Comparison of ENCODE assay signal across 14 cellular contexts in genomic region chr5:93995126-93995621, GRCh38.
DNase-seq lines count a peak whose midpoint lies in the region; ATAC-seq, FAIRE-seq and TF ChIP-seq lines count a peak whose summit lies in the region.
"Had no signal": no experiment of that assay in that cellular context is flagged by ENCODE, and none has a peak within 500 bp of the region (broad histone marks: within the 10 kb centered on the region; RNA-seq: fewer than 3 reads in every experiment).

No MANE protein-coding gene starts in this region.

- no peak for TF ChIP-seq CTCF in AG09309 (IDR thresholded peaks at IDR 0.05; ENCODE audit: control insufficient read depth, insufficient read depth, low read depth, low read length, missing control alignments)
- no peak for TF ChIP-seq CTCF in GM12878 (IDR thresholded peaks at IDR 0.05 in 2 of 3, conservative IDR thresholded peaks at IDR 0.05 in 1 of 3; ENCODE audit: control insufficient read depth in 2 of 3, extremely low read depth in 1 of 3, insufficient read depth in 1 of 3, low read depth in 3 of 3, low read length in 3 of 3)
- TF ChIP-seq CTCF in CD4-positive, alpha-beta T cell (IDR thresholded peaks at IDR 0.05) = no peak

- peaks cover 25% of the 10 kb centered on the region for H3K36me3 Mint-ChIP-seq in CD4-positive, alpha-beta T cell (ENCODE audit: low read depth)

- TF ChIP-seq POLR2A in GM12878 (IDR thresholded peaks at IDR 0.05; ENCODE audit: low read depth, low read length) = no peak

- no peak overlapping the region for H3K27ac ChIP-seq in GM12878 (ENCODE audit: control insufficient read depth, insufficient read depth)
- H3K27ac ChIP-seq in CD4-positive, alpha-beta T cell (ENCODE audit: low read depth, low read length) = no peak overlapping the region
- H3K27ac ChIP-seq: KMS-11, neutrophil, Peyer's patch had no signal

- no TSS peak for BruUV-seq in GM12878 (replicated peaks; lab: Mats Ljungman, UMichigan)

- CTCF ChIA-PET in GM12878 (lab: Yijun Ruan, JAX) = no interaction called here
- CTCF ChIA-PET in CD4-positive, alpha-beta T cell (lab: Charles Lee) = interaction anchor here (0.9 kb wide), 1 partner anchor 15 kb away, joined by 3 read pairs; no protein-coding TSS in a partner anchor

- no peaks in the 10 kb centered on the region for H3K9me3 ChIP-seq in GM12878 (replicated peaks; ENCODE audit: control insufficient read depth, insufficient read depth, low read length)
- no peaks in the 10 kb centered on the region for H3K9me3 ChIP-seq in CD4-positive, alpha-beta T cell (ENCODE audit: control insufficient read depth, low read length)
- H3K9me3 ChIP-seq: neutrophil, Peyer's patch had no signal

- DNase-seq in AG09309 (ENCODE audit: low read depth) = peak; percentile 49
- DNase-seq in GM12878 (ENCODE audit: low read depth, low spot score) = peak; percentile 11
- DNase-seq in activated naive CD4-positive, alpha-beta T cell treated with Interleukin-2 at 50 U/mL for 16 hours = no peak
- DNase-seq in CD4-positive, alpha-beta T cell = no peak
- DNase-seq: activated CD4-positive, alpha-beta memory T cell treated with anti-CD3 and anti-CD28 coated beads for 36 hours; CD8-positive, alpha-beta memory T cell; hippocampal formation; Peyer's patch had no signal

- H2AFZ ChIP-seq in GM12878 (ENCODE audit: control insufficient read depth, low read depth, low read length) = no peak overlapping the region

- no peak overlapping the region for H3K4me3 ChIP-seq in AG09309 (ENCODE audit: control insufficient read depth, low read depth, low read length)
- H3K4me3 ChIP-seq in GM12878 = no peak overlapping the region
- H3K4me3 ChIP-seq: Peyer's patch had no signal

- in situ Hi-C loops in GM12878 (cut with MboI) = no loop called here

- ATAC-seq in GM18519 (IDR thresholded peaks at IDR 0.05; ENCODE audit: low FRiP score, unreplicated experiment) (peak; percentile 73), HG02938 (IDR thresholded peaks at IDR 0.05; ENCODE audit: unreplicated experiment) (peak; percentile 75), GM12878 (peak; percentile 88), HG02623 (IDR thresholded peaks at IDR 0.05; ENCODE audit: unreplicated experiment) (no peak), GM21447 (IDR thresholded peaks at IDR 0.05; ENCODE audit: unreplicated experiment) (no peak)
- ATAC-seq in CD4-positive, alpha-beta T cell (ENCODE audit: poor library complexity) = no peak

- no peaks in the 10 kb centered on the region for H3K79me2 ChIP-seq in GM12878 (ENCODE audit: control insufficient read depth, insufficient read depth, low read length)

- H3K9ac ChIP-seq in GM12878 (ENCODE audit: control insufficient read depth, insufficient read depth, low read length) = no peak overlapping the region
- H3K9ac ChIP-seq: KMS-11 had no signal

- intact Hi-C loops in GM12878 (cut with micrococcal nuclease; ENCODE audit: unreplicated experiment) = no loop called here
- intact Hi-C loops in CD4-positive, alpha-beta T cell (cut with DNase I, micrococcal nuclease) = no loop called here

- H3K27ac Mint-ChIP-seq in CD4-positive, alpha-beta T cell = no peak overlapping the region
- H3K27ac Mint-ChIP-seq: activated CD4-positive, alpha-beta memory T cell treated with anti-CD3 and anti-CD28 coated beads for 36 hours had no signal

- H3K27me3 Mint-ChIP-seq in CD4-positive, alpha-beta T cell = no peaks in the 10 kb centered on the region
- H3K27me3 Mint-ChIP-seq: activated CD4-positive, alpha-beta memory T cell treated with anti-CD3 and anti-CD28 coated beads for 36 hours; CD8-positive, alpha-beta memory T cell had no signal

- H3K36me3 ChIP-seq in GM12878 (ENCODE audit: control insufficient read depth in 2 of 2, insufficient read depth in 2 of 2, low read length in 1 of 2) = no peaks in the 10 kb centered on the region; a peak in 1 of 4 replicates
- H3K36me3 ChIP-seq: neutrophil, Peyer's patch had no signal

- H3K27me3 ChIP-seq in GM12878 (replicated peaks in 1 of 2; ENCODE audit: control insufficient read depth in 2 of 2, insufficient read depth in 2 of 2, low read length in 1 of 2) = no peaks in the 10 kb centered on the region
- H3K27me3 ChIP-seq in CD4-positive, alpha-beta T cell (ENCODE audit: control insufficient read depth, insufficient read depth, low read length) = no peaks in the 10 kb centered on the region
- H3K27me3 ChIP-seq: neutrophil, Peyer's patch had no signal

- no peaks in the 10 kb centered on the region for H3K9me3 Mint-ChIP-seq in CD4-positive, alpha-beta T cell
- H3K9me3 Mint-ChIP-seq: activated CD4-positive, alpha-beta memory T cell treated with anti-CD3 and anti-CD28 coated beads for 36 hours; CD8-positive, alpha-beta memory T cell had no signal

- SMC1A ChIA-PET in GM12878 (lab: Charles Lee; ENCODE audit: uncharacterized antibody, unreplicated experiment) = no interaction called here

- TF ChIP-seq RAD21 in GM12878 (IDR thresholded peaks at IDR 0.05; ENCODE audit: insufficient read depth, low read depth, low read length) = no peak

- H3K4me2 ChIP-seq in GM12878 (ENCODE audit: control insufficient read depth, insufficient read depth) = no peak overlapping the region
- H3K4me2 ChIP-seq: KMS-11 had no signal

- no peaks in the 10 kb centered on the region for H4K20me1 ChIP-seq in GM12878 (ENCODE audit: control insufficient read depth, insufficient read depth)

- H3K4me1 ChIP-seq in GM12878 (ENCODE audit: control insufficient read depth, insufficient read depth, low read length) = 0 out of 2 replicates have a peak, but pooled peaks cover 3% of the 10 kb centered on the region

- peaks cover 19% of the 10 kb centered on the region for H3K4me1 Mint-ChIP-seq in CD4-positive, alpha-beta T cell (ENCODE audit: low read depth)

- no peak overlapping the region for H3K4me3 Mint-ChIP-seq in CD4-positive, alpha-beta T cell
- H3K4me3 Mint-ChIP-seq: activated CD4-positive, alpha-beta memory T cell treated with anti-CD3 and anti-CD28 coated beads for 36 hours; CD8-positive, alpha-beta memory T cell had no signal

- TF ChIP-seq EP300 in GM12878 (IDR thresholded peaks at IDR 0.05; ENCODE audit: borderline replicate concordance in 1 of 2, control insufficient read depth in 1 of 2, low read depth in 2 of 2, low read length in 2 of 2) = no peak

- 4% methylated on average over 3 of the region's 3 CpGs for WGBS in GM12878 (ENCODE audit: insufficient coverage, insufficient replicate concordance, low lambda C conversion rate, missing lambda C conversion rate)

- FAIRE-seq in GM12878 (lab: Jason Lieb, UNC) = no peak

- POLR2A ChIA-PET in GM12878 (lab: Charles Lee) = no interaction called here
- POLR2A ChIA-PET in CD4-positive, alpha-beta T cell (lab: Charles Lee) = no interaction called here

- RAD21 ChIA-PET in GM12878 (lab: Charles Lee; ENCODE audit: unreplicated experiment) = no interaction called here

TF ChIP-seq in GM12878, 131 proteins besides CTCF, POLR2A, EP300 and RAD21 (continues in another document):
- TF ChIP-seq SIX5 (IDR thresholded peaks at IDR 0.05; ENCODE audit: low read depth, low read length, severe bottlenecking) (no peak), NRF1 (conservative IDR thresholded peaks at IDR 0.05; ENCODE audit: low read depth, low read length) (no peak), JUND (IDR thresholded peaks at IDR 0.05; ENCODE audit: low read depth, low read length) (no peak), NR2C1 (IDR thresholded peaks at IDR 0.05) (no peak), MEF2B (IDR thresholded peaks at IDR 0.05; ENCODE audit: partially characterized antibody, poor library complexity, severe bottlenecking) (peak; percentile 38), CHD1 (IDR thresholded peaks at IDR 0.05; ENCODE audit: low read depth, low read length) (no peak), ZBTB40 (IDR thresholded peaks at IDR 0.05; ENCODE audit: borderline replicate concordance) (no peak), CBFB (IDR thresholded peaks at IDR 0.05; ENCODE audit: low read depth) (no peak), TCF3 (IDR thresholded peaks at IDR 0.05; ENCODE audit: borderline replicate concordance, insufficient read depth, low read depth, low read length) (no peak), LARP7 (IDR thresholded peaks at IDR 0.05) (no peak), ZNF217 (IDR thresholded peaks at IDR 0.05) (0 out of 2 replicates have a peak, but pooled peaks have one; percentile 29), JUNB (IDR thresholded peaks at IDR 0.05) (peak; percentile 73), GABPA (IDR thresholded peaks at IDR 0.05; ENCODE audit: low read depth) (no peak), RAD51 (IDR thresholded peaks at IDR 0.05) (0 out of 2 replicates have a peak, but pooled peaks have one; percentile 39), BHLHE40 (IDR thresholded peaks at IDR 0.05; ENCODE audit: borderline replicate concordance in 1 of 2, low read depth in 2 of 2, low read length in 1 of 2) (peak; percentile 62 to 67; a peak in 3 of 4 replicates), NR2F1 (conservative IDR thresholded peaks at IDR 0.05) (no peak), NBN (IDR thresholded peaks at IDR 0.05) (no peak)

Comparison
In these comparisons a context has a peak if more than half of its experiments do, and no peak if none do; other contexts are left out.
1. DNase-seq: peak in AG09309 (single experiment) and GM12878 (single experiment); none in activated naive CD4-positive, alpha-beta T cell treated with Interleukin-2 at 50 U/mL for 16 hours (single experiment) and CD4-positive, alpha-beta T cell (0 of 10).
2. ATAC-seq: peak in GM18519 (single experiment), HG02938 (single experiment) and GM12878 (single experiment); none in HG02623 (single experiment), GM21447 (single experiment) and CD4-positive, alpha-beta T cell (single experiment).